In the genomic region with DNA sequence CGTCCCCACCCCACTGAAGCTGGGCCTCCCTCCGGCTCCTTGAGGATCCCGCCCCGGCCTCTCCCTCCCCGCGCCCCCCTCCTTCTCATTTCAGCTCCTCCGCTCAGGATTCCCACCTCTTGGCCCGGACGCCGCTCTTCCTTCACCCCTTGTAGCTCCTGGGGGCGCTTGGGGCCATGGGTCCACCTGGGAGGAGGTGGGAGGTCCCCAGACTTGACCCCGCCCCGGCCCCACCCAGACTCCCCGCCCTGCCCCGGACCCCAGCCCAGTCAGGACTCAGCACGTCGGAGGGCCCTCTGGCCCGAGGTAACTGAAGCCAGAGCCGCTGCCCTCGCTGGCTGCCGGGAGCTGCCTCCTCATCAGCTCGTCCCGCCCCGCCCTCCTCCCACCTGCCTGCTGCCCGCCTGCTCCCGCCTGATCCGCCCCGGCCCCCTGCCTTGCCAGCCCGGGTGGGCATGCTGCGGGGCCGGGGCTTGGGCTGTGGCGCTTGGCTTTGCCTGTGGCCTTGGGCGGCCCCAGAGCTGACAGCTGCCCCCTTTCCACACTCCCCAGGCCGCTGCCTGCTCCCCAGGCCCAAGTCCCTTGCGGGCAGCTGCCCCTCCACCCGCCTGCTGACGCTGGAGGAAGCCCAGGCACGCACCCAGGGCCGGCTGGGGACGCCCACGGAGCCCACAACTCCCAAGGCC, we compare ENCODE assay signal across 13 cellular contexts. TPM values are rescaled to one million over a fixed set of nuclear protein-coding genes. Genes with fewer than 3 reads are reported as not detected.
"Had no signal": no experiment of that assay in that cellular context is flagged by ENCODE, and none has a peak within 500 bp of the region (broad histone marks: within the 10 kb centered on the region; RNA-seq: fewer than 3 reads in every experiment).

No MANE protein-coding gene starts in this region.

- H3K9ac ChIP-seq: parathyroid adenoma had no signal

- H3K4me3 ChIP-seq: upper lobe of right lung had no signal

- H3K9me3 ChIP-seq: upper lobe of right lung had no signal

- DNase-seq: activated B cell treated with CpG ODN at 0.5 μM for 24 hours; activated CD4-positive, alpha-beta T cell treated with anti-CD3 and anti-CD28 coated beads, Interleukin-2, amount 10 ng/mL, durations not matched to agents 24 days and 14 days; activated naive CD4-positive, alpha-beta T cell treated with anti-CD3 and anti-CD28 coated beads for 36 hours; effector CD4-positive, alpha-beta T cell; foreskin melanocyte; stimulated activated CD4-positive, alpha-beta T cell treated with anti-CD3 and anti-CD28 coated beads, Interleukin-4, amount 100 ng/mL, for 1 hour; stimulated activated CD8-positive, alpha-beta memory T cell treated with anti-CD3 and anti-CD28 coated beads, Interleukin-4, amount 100 ng/mL, for 48 hours; upper lobe of right lung had no signal

- H3K27me3 ChIP-seq: upper lobe of right lung had no signal

- H3K4me1 ChIP-seq: parathyroid adenoma, upper lobe of right lung had no signal

- H3K27ac ChIP-seq: parathyroid adenoma, upper lobe of right lung had no signal

- H3K36me3 ChIP-seq: upper lobe of right lung had no signal

RNA-seq across cellular contexts. Expression of a gene that starts 27.7 kb away (rescaled TPM):
- total RNA-seq: activated B cell treated with CpG ODN at 0.5 μM for 24 hours had no signal
- polyA plus RNA-seq: keratinocyte had no signal

RNA-seq across cellular contexts. Expression of a gene that starts 28.1 kb away (rescaled TPM):
- total RNA-seq: activated B cell treated with CpG ODN at 0.5 μM for 24 hours; activated CD4-positive, alpha-beta T cell treated with anti-CD3 and anti-CD28 coated beads, Interleukin-2, amount 10 ng/mL, durations not matched to agents 24 days and 14 days; activated naive CD4-positive, alpha-beta T cell treated with anti-CD3 and anti-CD28 coated beads for 36 hours; cardiac septum; neural crest cell; temporal lobe; upper lobe of right lung had no signal
- polyA plus RNA-seq: keratinocyte had no signal
